Comparison of ENCODE assay signal across 9 cellular contexts in genomic region chr5:93313672-93314071, GRCh38.
"Had no signal": no experiment of that assay in that cellular context is flagged by ENCODE, and none has a peak within 500 bp of the region (broad histone marks: within the 10 kb centered on the region; RNA-seq: fewer than 3 reads in every experiment).

No MANE protein-coding gene starts in this region.

- H3K4me2 ChIP-seq: GM23338 had no signal

- H3K36me3 ChIP-seq: HAP-1 had no signal

- H3K9me3 ChIP-seq: HAP-1 had no signal

- H3K27ac ChIP-seq: GM23248 had no signal

- ATAC-seq: GM23338, HCT116 had no signal

- H3K9ac ChIP-seq: GM23248 had no signal

- DNase-seq: GM23248, GOT3, H7, H9, HCEC 1CT, HFFc6 had no signal

- H3K4me3 ChIP-seq: GM23248, GM23338, HAP-1 had no signal

- H3K4me1 ChIP-seq: HAP-1 had no signal

- H2AFZ ChIP-seq: GM23248, GM23338 had no signal
